ENCODE assay signal across 19 cellular contexts in genomic region chr4:81377231-81377630, GRCh38.
DNase-seq lines count a peak whose midpoint lies in the region; TF ChIP-seq lines count a peak whose summit lies in the region.
"Had no signal": no experiment of that assay in that cellular context is flagged by ENCODE, and none has a peak within 500 bp of the region (broad histone marks: within the 10 kb centered on the region; RNA-seq: fewer than 3 reads in every experiment).

No MANE protein-coding gene starts in this region.

- H3K27ac ChIP-seq in endodermal cell (ENCODE audit: low read depth, low read length): no peak overlapping the region
- H3K27ac ChIP-seq in prostate gland: no peak overlapping the region
- H3K27ac ChIP-seq: 22Rv1; A549; BLaER1 treated with 17β-estradiol and CSF1 and Interleukin-3, amounts not matched to agents 10 nM and 100 nM; C4-2B had no signal

- intact Hi-C loops in activated CD4-positive, alpha-beta T cell treated with anti-CD3 and anti-CD28 coated beads, Interleukin-2, amount 10 ng/mL, durations not matched to agents 24 days and 14 days (cut with micrococcal nuclease): no loop called here
- intact Hi-C loops in prostate gland (cut with DNase I): no loop called here

- H3K4me3 Mint-ChIP-seq in activated CD4-positive, alpha-beta T cell treated with anti-CD3 and anti-CD28 coated beads, Interleukin-2, amount 10 ng/mL, durations not matched to agents 24 days and 14 days: no peak overlapping the region
- no peak overlapping the region for H3K4me3 Mint-ChIP-seq in endodermal cell
- no peak overlapping the region for H3K4me3 Mint-ChIP-seq in activated CD4-positive, alpha-beta memory T cell treated with anti-CD3 and anti-CD28 coated beads, Interleukin-2, amount 10 ng/mL, durations not matched to agents 7 days and 5 days
- H3K4me3 Mint-ChIP-seq: B cell; CD4-positive, alpha-beta T cell; CD8-positive, alpha-beta T cell had no signal

- CTCF ChIA-PET in activated CD4-positive, alpha-beta memory T cell treated with anti-CD3 and anti-CD28 coated beads, Interleukin-2, amount 10 ng/mL, durations not matched to agents 7 days and 5 days (lab: Charles Lee): no interaction called here

- no peaks in the 10 kb centered on the region for H3K4me1 Mint-ChIP-seq in activated CD4-positive, alpha-beta T cell treated with anti-CD3 and anti-CD28 coated beads, Interleukin-2, amount 10 ng/mL, durations not matched to agents 24 days and 14 days
- peaks cover 22% of the 10 kb centered on the region for H3K4me1 Mint-ChIP-seq in endodermal cell
- no peaks in the 10 kb centered on the region for H3K4me1 Mint-ChIP-seq in activated CD4-positive, alpha-beta memory T cell treated with anti-CD3 and anti-CD28 coated beads, Interleukin-2, amount 10 ng/mL, durations not matched to agents 7 days and 5 days
- H3K4me1 Mint-ChIP-seq: B cell had no signal

- no peak overlapping the region for H3K27ac Mint-ChIP-seq in activated CD4-positive, alpha-beta T cell treated with anti-CD3 and anti-CD28 coated beads, Interleukin-2, amount 10 ng/mL, durations not matched to agents 24 days and 14 days
- H3K27ac Mint-ChIP-seq in endodermal cell: no peak overlapping the region
- no peak overlapping the region for H3K27ac Mint-ChIP-seq in activated CD4-positive, alpha-beta memory T cell treated with anti-CD3 and anti-CD28 coated beads, Interleukin-2, amount 10 ng/mL, durations not matched to agents 7 days and 5 days
- H3K27ac Mint-ChIP-seq: B cell; CD4-positive, alpha-beta T cell; CD8-positive, alpha-beta T cell had no signal

- 94% methylated on average over 1 of the region's 1 CpG; no CpG with 5 or more reads in 1 of the 2 experiments for WGBS in endodermal cell (ENCODE audit: insufficient coverage in 1 of 2, insufficient read length in 1 of 2), 2 experiments
- 6% methylated on average over 1 of the region's 1 CpG for WGBS in prostate gland

- DNase-seq in NCI-H2171 treated with DMSO at 0.1 percent for 48 hours (lab: John Stamatoyannopoulos, UW): peak; percentile 3
- DNase-seq in NCI-H2171 (lab: John Stamatoyannopoulos, UW): no peak
- DNase-seq in activated CD4-positive, alpha-beta T cell treated with anti-CD3 and anti-CD28 coated beads, Interleukin-2, amount 10 ng/mL, durations not matched to agents 24 days and 14 days: peak; percentile 19
- DNase-seq in activated CD4-positive, alpha-beta T cell treated with anti-CD3 and anti-CD28 coated beads, Interleukin-2, amount 50 U/mL, for 48 hours: no peak
- DNase-seq in endodermal cell: no peak
- peak; percentile 14 for DNase-seq in prostate gland (ENCODE audit: low spot score)
- DNase-seq in activated CD4-positive, alpha-beta memory T cell treated with anti-CD3 and anti-CD28 coated beads, Interleukin-2, amount 10 ng/mL, durations not matched to agents 7 days and 5 days: no peak
- DNase-seq in middle frontal gyrus (ENCODE audit: extremely low spot score, low spot score): no peak
- DNase-seq: AML-193; Calu3; CD4-positive, alpha-beta T cell; CD8-positive, alpha-beta T cell; DMS79 treated with DMSO at 0.1 percent for 48 hours; GF-D8 had no signal

- TF ChIP-seq CTCF in endodermal cell (conservative IDR thresholded peaks at IDR 0.05) (no peak), prostate gland (IDR thresholded peaks at IDR 0.05) (no peak)

- H3K4me1 ChIP-seq in endodermal cell (ENCODE audit: control insufficient read depth, insufficient read depth, low read length): peaks cover 2% of the 10 kb centered on the region
- peaks cover 11% of the 10 kb centered on the region for H3K4me1 ChIP-seq in prostate gland (replicated peaks)
- H3K4me1 ChIP-seq: A549; BLaER1 treated with 17β-estradiol and CSF1 and Interleukin-3, amounts not matched to agents 10 nM and 100 nM had no signal

- TF ChIP-seq POLR2A in prostate gland (IDR thresholded peaks at IDR 0.05): no peak

- POLR2A ChIA-PET in activated CD4-positive, alpha-beta memory T cell treated with anti-CD3 and anti-CD28 coated beads, Interleukin-2, amount 10 ng/mL, durations not matched to agents 7 days and 5 days (lab: Charles Lee): no interaction called here

- H3K9me3 ChIP-seq in endodermal cell (ENCODE audit: control insufficient read depth, low read length) (no peaks in the 10 kb centered on the region), prostate gland (no peaks in the 10 kb centered on the region)
- H3K9me3 ChIP-seq: A549; BLaER1 treated with 17β-estradiol and CSF1 and Interleukin-3, amounts not matched to agents 10 nM and 100 nM had no signal

- H3K36me3 ChIP-seq in endodermal cell (ENCODE audit: control insufficient read depth, insufficient read depth, low read length): no peaks in the 10 kb centered on the region
- H3K36me3 ChIP-seq in prostate gland: no peaks in the 10 kb centered on the region
- H3K36me3 ChIP-seq: BLaER1 treated with 17β-estradiol and CSF1 and Interleukin-3, amounts not matched to agents 10 nM and 100 nM had no signal

- H3K36me3 Mint-ChIP-seq in activated CD4-positive, alpha-beta T cell treated with anti-CD3 and anti-CD28 coated beads, Interleukin-2, amount 10 ng/mL, durations not matched to agents 24 days and 14 days (ENCODE audit: low read depth): no peaks in the 10 kb centered on the region
- H3K36me3 Mint-ChIP-seq in endodermal cell (ENCODE audit: low read depth): no peaks in the 10 kb centered on the region
- H3K36me3 Mint-ChIP-seq in activated CD4-positive, alpha-beta memory T cell treated with anti-CD3 and anti-CD28 coated beads, Interleukin-2, amount 10 ng/mL, durations not matched to agents 7 days and 5 days (ENCODE audit: low read depth): no peaks in the 10 kb centered on the region
- H3K36me3 Mint-ChIP-seq: CD8-positive, alpha-beta T cell had no signal

- peak overlapping the region; percentile 1 for H3K9ac ChIP-seq in endodermal cell (ENCODE audit: extremely low read depth, low read length, poor library complexity, severe bottlenecking)
- H3K9ac ChIP-seq: BLaER1 treated with 17β-estradiol and CSF1 and Interleukin-3, amounts not matched to agents 10 nM and 100 nM had no signal

- no peaks in the 10 kb centered on the region for H3K9me3 Mint-ChIP-seq in activated CD4-positive, alpha-beta T cell treated with anti-CD3 and anti-CD28 coated beads, Interleukin-2, amount 10 ng/mL, durations not matched to agents 24 days and 14 days
- no peaks in the 10 kb centered on the region for H3K9me3 Mint-ChIP-seq in endodermal cell
- no peaks in the 10 kb centered on the region for H3K9me3 Mint-ChIP-seq in activated CD4-positive, alpha-beta memory T cell treated with anti-CD3 and anti-CD28 coated beads, Interleukin-2, amount 10 ng/mL, durations not matched to agents 7 days and 5 days
- H3K9me3 Mint-ChIP-seq: CD4-positive, alpha-beta T cell; CD8-positive, alpha-beta T cell had no signal

- H3K4me3 ChIP-seq in endodermal cell (ENCODE audit: low read length) (peak overlapping the region; percentile 34), prostate gland (no peak overlapping the region)
- H3K4me3 ChIP-seq: A549; BLaER1 treated with 17β-estradiol and CSF1 and Interleukin-3, amounts not matched to agents 10 nM and 100 nM had no signal

- H3K27me3 ChIP-seq in endodermal cell (ENCODE audit: control insufficient read depth, insufficient read depth, low read length, poor library complexity, severe bottlenecking) (no peaks in the 10 kb centered on the region), prostate gland (replicated peaks; ENCODE audit: insufficient read depth) (no peaks in the 10 kb centered on the region)
- H3K27me3 ChIP-seq: BLaER1 treated with 17β-estradiol and CSF1 and Interleukin-3, amounts not matched to agents 10 nM and 100 nM had no signal

- H3K27me3 Mint-ChIP-seq in activated CD4-positive, alpha-beta T cell treated with anti-CD3 and anti-CD28 coated beads, Interleukin-2, amount 10 ng/mL, durations not matched to agents 24 days and 14 days: peaks cover 18% of the 10 kb centered on the region
- H3K27me3 Mint-ChIP-seq in endodermal cell (ENCODE audit: insufficient read depth): peaks cover 2% of the 10 kb centered on the region
- H3K27me3 Mint-ChIP-seq in activated CD4-positive, alpha-beta memory T cell treated with anti-CD3 and anti-CD28 coated beads, Interleukin-2, amount 10 ng/mL, durations not matched to agents 7 days and 5 days: peaks cover 9% of the 10 kb centered on the region

Comparison
In these comparisons a context has a peak if more than half of its experiments do, and no peak if none do; other contexts are left out.
1. DNase-seq: peak in NCI-H2171 treated with DMSO at 0.1 percent for 48 hours (single experiment), activated CD4-positive, alpha-beta T cell treated with anti-CD3 and anti-CD28 coated beads, Interleukin-2, amount 10 ng/mL, durations not matched to agents 24 days and 14 days (single experiment) and prostate gland (single experiment); none in NCI-H2171 (single experiment), activated CD4-positive, alpha-beta T cell treated with anti-CD3 and anti-CD28 coated beads, Interleukin-2, amount 50 U/mL, for 48 hours (0 of 2), endodermal cell (single experiment), activated CD4-positive, alpha-beta memory T cell treated with anti-CD3 and anti-CD28 coated beads, Interleukin-2, amount 10 ng/mL, durations not matched to agents 7 days and 5 days (single experiment) and middle frontal gyrus (single experiment).